12 cellular contexts compared by ENCODE assay signal in genomic region chr7:132298782-132299181, GRCh38.
A peak's percentile ranks its signal among the peaks of the same experiment; 100 is the strongest.
DNase-seq lines count a peak whose midpoint lies in the region; ATAC-seq lines count a peak whose summit lies in the region.
"Had no signal": no experiment of that assay in that cellular context is flagged by ENCODE, and none has a peak within 500 bp of the region (broad histone marks: within the 10 kb centered on the region; RNA-seq: fewer than 3 reads in every experiment).

No MANE protein-coding gene starts in this region.

- ATAC-seq in GM18511 (IDR thresholded peaks at IDR 0.05; ENCODE audit: unreplicated experiment): no peak

- DNase-seq in DMS53 treated with DMSO at 0.1 percent for 48 hours (lab: John Stamatoyannopoulos, UW; ENCODE audit: unreplicated experiment) (peak; percentile 90), NCI-H446 treated with DMSO at 0.1 percent for 48 hours (lab: John Stamatoyannopoulos, UW) (peak; percentile 11), dermis microvascular lymphatic vessel endothelial cell (ENCODE audit: low read depth in 2 of 2) (peak; percentile 57 to 90), pulmonary artery endothelial cell (ENCODE audit: low read depth, low spot score) (peak; percentile 36), pons (ENCODE audit: low spot score) (no peak), posterior vena cava (ENCODE audit: low spot score) (no peak)
- DNase-seq in activated CD8-positive, alpha-beta memory T cell treated with anti-CD3 and anti-CD28 coated beads for 24 hours: no peak
- DNase-seq: activated T-cell treated with anti-CD3 and anti-CD28 coated beads, Interleukin-2, amount 50 U/mL, for 1 hour; Calu3; H7; right cardiac atrium had no signal

- intact Hi-C loops in posterior vena cava (cut with DNase I): loop anchor here in 1 of 2 donors (10.0 kb wide), 1 partner anchor 1436 kb away; no protein-coding TSS in a partner anchor

Comparison
In these comparisons a context has a peak if more than half of its experiments do, and no peak if none do; other contexts are left out.
1. DNase-seq: peak in DMS53 treated with DMSO at 0.1 percent for 48 hours (single experiment), NCI-H446 treated with DMSO at 0.1 percent for 48 hours (single experiment), dermis microvascular lymphatic vessel endothelial cell (2 of 2) and pulmonary artery endothelial cell (single experiment); none in pons (single experiment), posterior vena cava (single experiment) and activated CD8-positive, alpha-beta memory T cell treated with anti-CD3 and anti-CD28 coated beads for 24 hours (single experiment).